In genomic region chr6:166008441-166009369, GRCh38 we compare ENCODE assay signal across 8 cellular contexts.
DNase-seq lines count a peak whose midpoint lies in the region; TF ChIP-seq lines count a peak whose summit lies in the region.

No MANE protein-coding gene starts in this region.

- TF ChIP-seq EP300 in ovary (IDR thresholded peaks at IDR 0.05), result no peak

- peaks cover 3% of the 10 kb centered on the region for H3K9me3 Mint-ChIP-seq in glutamatergic neuron (ENCODE audit: unreplicated experiment)

- peak; percentile 84 for DNase-seq in Ammon's horn (ENCODE audit: low spot score)
- peak; percentile 78 to 91 for DNase-seq in SHP77 (lab: John Stamatoyannopoulos, UW)
- DNase-seq in glutamatergic neuron, result peak; percentile 63
- DNase-seq in ovary, result peak; percentile 39 to 80 (median 71)
- no peak for DNase-seq in stimulated activated CD4-positive, alpha-beta T cell treated with anti-CD3 and anti-CD28 coated beads, Interleukin-2, amount 100 ng/mL, for 24 hours
- no peak for DNase-seq in A172 (ENCODE audit: low spot score)
- DNase-seq in GM10266 (ENCODE audit: extremely low spot score), result no peak
- DNase-seq in activated T-cell treated with anti-CD3 and anti-CD28 coated beads, Interleukin-2, amount 50 U/mL, for 1 hour, result no peak

- H3K27ac ChIP-seq in ovary, result peak overlapping the region in 1 of 2 donors; percentile 41

- peak; percentile 17 for TF ChIP-seq CTCF in glutamatergic neuron (IDR thresholded peaks at IDR 0.05; ENCODE audit: partially characterized antibody, unreplicated experiment)
- peak; percentile 9 to 26 (median 23) for TF ChIP-seq CTCF in ovary (IDR thresholded peaks at IDR 0.05)
- no peak for TF ChIP-seq CTCF in GM10266 (IDR thresholded peaks at IDR 0.05; ENCODE audit: control insufficient read depth, insufficient read depth, low read depth, missing control alignments)

- H3K36me3 Mint-ChIP-seq in glutamatergic neuron (ENCODE audit: unreplicated experiment), result peaks cover 4% of the 10 kb centered on the region

- peak overlapping the region; percentile 39 for H3K27ac Mint-ChIP-seq in glutamatergic neuron (ENCODE audit: unreplicated experiment)

- no peak for TF ChIP-seq POLR2A in ovary (IDR thresholded peaks at IDR 0.05)

- H3K4me3 ChIP-seq in ovary, result peak overlapping the region; percentile 30

- H3K4me3 Mint-ChIP-seq in glutamatergic neuron (ENCODE audit: unreplicated experiment), result peak overlapping the region; percentile 90

- H3K27me3 Mint-ChIP-seq in glutamatergic neuron (ENCODE audit: unreplicated experiment), result peaks cover 14% of the 10 kb centered on the region

- no peaks in the 10 kb centered on the region for H3K36me3 ChIP-seq in ovary

- peaks cover 5% of the 10 kb centered on the region for H3K4me1 ChIP-seq in ovary (ENCODE audit: insufficient read depth)

- intact Hi-C loops in ovary (cut with DNase I), result loop anchor here in 1 of 4 donors (5.0 to 10.0 kb wide), 3 partner anchors 49 to 124 kb away; no protein-coding TSS in a partner anchor

- peaks cover 20% of the 10 kb centered on the region for H3K4me1 Mint-ChIP-seq in glutamatergic neuron (ENCODE audit: low read depth, unreplicated experiment)

- 0 to 2% (median 1%) methylated on average over 62 to 68 of the region's 68 CpGs for WGBS in ovary, 3 donors

- H3K27me3 ChIP-seq in ovary, result no peaks in the 10 kb centered on the region

- H3K9me3 ChIP-seq in ovary, result no peaks in the 10 kb centered on the region

Comparison
In these comparisons a context has a peak if more than half of its experiments do, and no peak if none do; other contexts are left out.
1. DNase-seq: peak in Ammon's horn (single experiment), SHP77 (2 of 2), glutamatergic neuron (single experiment) and ovary (5 of 5); none in stimulated activated CD4-positive, alpha-beta T cell treated with anti-CD3 and anti-CD28 coated beads, Interleukin-2, amount 100 ng/mL, for 24 hours (0 of 2), A172 (single experiment), GM10266 (single experiment) and activated T-cell treated with anti-CD3 and anti-CD28 coated beads, Interleukin-2, amount 50 U/mL, for 1 hour (single experiment).